8 cellular contexts compared by ENCODE assay signal in genomic region chr7:44460325-44460724, GRCh38. TPM values are rescaled to one million over a fixed set of nuclear protein-coding genes. Genes with fewer than 3 reads are reported as not detected.
DNase-seq lines count a peak whose midpoint lies in the region; ATAC-seq, FAIRE-seq and TF ChIP-seq lines count a peak whose summit lies in the region.

No MANE protein-coding gene starts in this region.

- peak; percentile 96 for ATAC-seq in GM21515 (IDR thresholded peaks at IDR 0.05; ENCODE audit: unreplicated experiment)
- no peak for ATAC-seq in Right ventricle myocardium inferior

- H3K27ac Mint-ChIP-seq in activated T-helper 1 cell treated with anti-CD3 and anti-CD28 coated beads, Interleukin-12 subunit alpha, Interleukin-12 subunit beta, Interleukin-2, Interleukin-4 antibody, amounts not matched to agents 30 ng/mL and 10 ng/mL and 1 ng/mL, durations not matched to agents 14 hours and 24 hours and 36 hours: peak overlapping the region; percentile 76
- H3K27ac Mint-ChIP-seq in stimulated activated naive CD8-positive, alpha-beta T cell treated with anti-CD3 and anti-CD28 coated beads, Interleukin-15, Interleukin-2, amounts not matched to agents 100 ng/mL and 50 ng/mL, for 24 hours: peak overlapping the region; percentile 96

- peak; percentile 81 for FAIRE-seq in GM12891 (lab: Jason Lieb, UNC)

- H3K9me3 Mint-ChIP-seq in activated T-helper 1 cell treated with anti-CD3 and anti-CD28 coated beads, Interleukin-12 subunit alpha, Interleukin-12 subunit beta, Interleukin-2, Interleukin-4 antibody, amounts not matched to agents 30 ng/mL and 10 ng/mL and 1 ng/mL, durations not matched to agents 14 hours and 24 hours and 36 hours: no peaks in the 10 kb centered on the region
- no peaks in the 10 kb centered on the region for H3K9me3 Mint-ChIP-seq in stimulated activated naive CD8-positive, alpha-beta T cell treated with anti-CD3 and anti-CD28 coated beads, Interleukin-15, Interleukin-2, amounts not matched to agents 100 ng/mL and 50 ng/mL, for 24 hours

- H3K36me3 Mint-ChIP-seq in activated T-helper 1 cell treated with anti-CD3 and anti-CD28 coated beads, Interleukin-12 subunit alpha, Interleukin-12 subunit beta, Interleukin-2, Interleukin-4 antibody, amounts not matched to agents 30 ng/mL and 10 ng/mL and 1 ng/mL, durations not matched to agents 14 hours and 24 hours and 36 hours (ENCODE audit: low read depth): peaks cover 31% of the 10 kb centered on the region
- H3K36me3 Mint-ChIP-seq in stimulated activated naive CD8-positive, alpha-beta T cell treated with anti-CD3 and anti-CD28 coated beads, Interleukin-15, Interleukin-2, amounts not matched to agents 100 ng/mL and 50 ng/mL, for 24 hours (ENCODE audit: low read depth): peaks cover 72% of the 10 kb centered on the region

- no peaks in the 10 kb centered on the region for H3K27me3 Mint-ChIP-seq in activated T-helper 1 cell treated with anti-CD3 and anti-CD28 coated beads, Interleukin-12 subunit alpha, Interleukin-12 subunit beta, Interleukin-2, Interleukin-4 antibody, amounts not matched to agents 30 ng/mL and 10 ng/mL and 1 ng/mL, durations not matched to agents 14 hours and 24 hours and 36 hours (ENCODE audit: insufficient read depth)
- no peaks in the 10 kb centered on the region for H3K27me3 Mint-ChIP-seq in stimulated activated naive CD8-positive, alpha-beta T cell treated with anti-CD3 and anti-CD28 coated beads, Interleukin-15, Interleukin-2, amounts not matched to agents 100 ng/mL and 50 ng/mL, for 24 hours

- DNase-seq in GM12891 (ENCODE audit: insufficient read length, low spot score): peak; percentile 31
- DNase-seq in Jurkat, Clone E6-1 (ENCODE audit: low read depth, low spot score): peak; percentile 97
- peak; percentile 57 for DNase-seq in activated T-helper 1 cell treated with anti-CD3 and anti-CD28 coated beads, Interleukin-12 subunit alpha, Interleukin-12 subunit beta, Interleukin-2, Interleukin-4 antibody, amounts not matched to agents 30 ng/mL and 10 ng/mL and 1 ng/mL, durations not matched to agents 14 hours and 24 hours and 36 hours (ENCODE audit: low spot score)
- DNase-seq in OCI-M1 (lab: John Stamatoyannopoulos, UW): no peak
- no peak for DNase-seq in Right ventricle myocardium inferior (ENCODE audit: missing footprints)
- no peak for DNase-seq in NCI-H510A (lab: John Stamatoyannopoulos, UW)

- no peak overlapping the region for H3K4me3 ChIP-seq in Jurkat, Clone E6-1 (ENCODE audit: low read length)

- peaks cover 59% of the 10 kb centered on the region for H3K4me1 Mint-ChIP-seq in activated T-helper 1 cell treated with anti-CD3 and anti-CD28 coated beads, Interleukin-12 subunit alpha, Interleukin-12 subunit beta, Interleukin-2, Interleukin-4 antibody, amounts not matched to agents 30 ng/mL and 10 ng/mL and 1 ng/mL, durations not matched to agents 14 hours and 24 hours and 36 hours (ENCODE audit: low read depth)
- peaks cover 73% of the 10 kb centered on the region for H3K4me1 Mint-ChIP-seq in stimulated activated naive CD8-positive, alpha-beta T cell treated with anti-CD3 and anti-CD28 coated beads, Interleukin-15, Interleukin-2, amounts not matched to agents 100 ng/mL and 50 ng/mL, for 24 hours (ENCODE audit: low read depth)

- no peak for TF ChIP-seq POLR2A in GM12891 (IDR thresholded peaks at IDR 0.05; ENCODE audit: low read depth, low read length)

- peak overlapping the region; percentile 40 for H3K4me3 Mint-ChIP-seq in activated T-helper 1 cell treated with anti-CD3 and anti-CD28 coated beads, Interleukin-12 subunit alpha, Interleukin-12 subunit beta, Interleukin-2, Interleukin-4 antibody, amounts not matched to agents 30 ng/mL and 10 ng/mL and 1 ng/mL, durations not matched to agents 14 hours and 24 hours and 36 hours
- H3K4me3 Mint-ChIP-seq in stimulated activated naive CD8-positive, alpha-beta T cell treated with anti-CD3 and anti-CD28 coated beads, Interleukin-15, Interleukin-2, amounts not matched to agents 100 ng/mL and 50 ng/mL, for 24 hours: peak overlapping the region; percentile 74

- intact Hi-C loops in activated T-helper 1 cell treated with anti-CD3 and anti-CD28 coated beads, Interleukin-12 subunit alpha, Interleukin-12 subunit beta, Interleukin-2, Interleukin-4 antibody, amounts not matched to agents 30 ng/mL and 10 ng/mL and 1 ng/mL, durations not matched to agents 14 hours and 24 hours and 36 hours (cut with micrococcal nuclease): loop anchor here (1.0 to 10.0 kb wide), 8 partner anchors 24 to 1526 kb away; partner anchors contain the start of genes MRPL32, NUDCD3, PSMA2 and UBE2D4
- intact Hi-C loops in Right ventricle myocardium inferior (cut with DNase I): no loop called here

TF ChIP-seq in GM12891, 5 proteins besides CTCF, POLR2A, EP300 and RAD21:
- TF ChIP-seq PAX5 (IDR thresholded peaks at IDR 0.05; ENCODE audit: insufficient read depth, low read length, severe bottlenecking): peak; percentile 66
- 0 out of 2 replicates have a peak, but pooled peaks have one; percentile 59 for TF ChIP-seq POU2F2 (IDR thresholded peaks at IDR 0.05; ENCODE audit: low read depth, low read length)
- TF ChIP-seq TAF1 (IDR thresholded peaks at IDR 0.05; ENCODE audit: low read depth, low read length): no peak
- peak; percentile 56; the same call in 1 of the 2 replicates for TF ChIP-seq SPI1 (IDR thresholded peaks at IDR 0.05; ENCODE audit: low read depth, low read length)
- TF ChIP-seq POLR2AphosphoS5 (IDR thresholded peaks at IDR 0.05; ENCODE audit: low read depth, low read length): no peak

RNA-seq across cellular contexts. Expression of gene NUDCD3, which starts 30.1 kb away (rescaled TPM):
- 36.8 TPM for polyA plus RNA-seq in GM12891 (2012; ENCODE audit: low read depth, missing spikeins)
- 42.5 TPM for polyA plus RNA-seq in Jurkat, Clone E6-1 (2012; ENCODE audit: insufficient read depth, insufficient read length)
- 77.9 and 83.1 TPM in 2 replicates for total RNA-seq in activated T-helper 1 cell treated with anti-CD3 and anti-CD28 coated beads, Interleukin-12 subunit alpha, Interleukin-12 subunit beta, Interleukin-2, Interleukin-4 antibody, amounts not matched to agents 30 ng/mL and 10 ng/mL and 1 ng/mL, durations not matched to agents 14 hours and 24 hours and 36 hours
- total RNA-seq in Right ventricle myocardium inferior: 112 TPM

Comparison
In these comparisons a context has a peak if more than half of its experiments do, and no peak if none do; other contexts are left out.
1. DNase-seq: peak in GM12891 (single experiment), Jurkat, Clone E6-1 (single experiment) and activated T-helper 1 cell treated with anti-CD3 and anti-CD28 coated beads, Interleukin-12 subunit alpha, Interleukin-12 subunit beta, Interleukin-2, Interleukin-4 antibody, amounts not matched to agents 30 ng/mL and 10 ng/mL and 1 ng/mL, durations not matched to agents 14 hours and 24 hours and 36 hours (single experiment); none in OCI-M1 (single experiment), Right ventricle myocardium inferior (single experiment) and NCI-H510A (single experiment).